ENCODE assay signal across 1 cellular context in the genomic region with DNA sequence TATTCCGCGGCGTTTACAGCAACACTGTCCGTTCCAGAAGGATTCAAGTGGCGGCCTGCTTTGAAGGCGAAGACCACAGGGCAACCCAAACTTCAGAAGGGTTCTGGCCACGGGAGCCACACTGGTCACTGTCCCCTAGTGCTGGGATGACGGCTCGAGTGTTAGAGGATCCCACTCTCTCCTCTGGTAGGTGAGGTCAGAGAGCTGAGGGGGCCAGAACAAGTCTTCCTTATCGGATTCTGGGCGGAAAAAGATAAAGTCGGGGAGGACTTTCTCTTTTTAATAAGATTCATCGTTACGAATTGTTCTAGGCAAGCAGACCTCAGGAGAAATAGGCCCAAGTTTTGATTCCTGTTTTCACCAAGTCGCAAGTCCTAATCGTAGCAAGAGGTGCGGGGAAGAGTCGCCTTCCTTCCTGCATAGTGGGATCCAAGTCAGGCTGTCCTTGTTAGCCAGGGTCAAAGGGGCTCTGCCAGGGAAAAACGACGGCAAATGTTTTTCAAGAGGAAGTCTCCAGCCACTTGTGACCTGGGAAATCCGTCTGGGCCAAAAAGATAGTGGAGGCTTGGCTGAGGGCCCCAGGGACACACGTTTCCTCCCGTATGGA.
TF ChIP-seq lines count a peak whose summit lies in the region.

No MANE protein-coding gene starts in this region.

TF ChIP-seq in K562, 482 proteins besides CTCF, POLR2A, EP300 and RAD21 (continued from another document and continues in another):
- TF ChIP-seq EZH2 (IDR thresholded peaks at IDR 0.05; ENCODE audit: borderline replicate concordance, low read depth, low read length) (no peak), ZNF561 (CRISPR knock-in tag; conservative IDR thresholded peaks at IDR 0.05) (no peak), RBM34 (IDR thresholded peaks at IDR 0.05; ENCODE audit: borderline replicate concordance, insufficient read depth, low read length) (no peak), HNRNPL (IDR thresholded peaks at IDR 0.05; ENCODE audit: low read depth, low read length) (no peak), RBM17 (IDR thresholded peaks at IDR 0.05; ENCODE audit: borderline replicate concordance, low read depth, low read length) (no peak), NEUROD1 (IDR thresholded peaks at IDR 0.05; ENCODE audit: borderline replicate concordance, low read depth, low read length, partially characterized antibody) (no peak), EP400 (IDR thresholded peaks at IDR 0.05) (no peak), KLF1 (tag; IDR thresholded peaks at IDR 0.05) (no peak), RBM39 (optimal IDR thresholded peaks at IDR 0.05; ENCODE audit: low read depth, low read length) (peak; percentile 61), ZZZ3 (IDR thresholded peaks at IDR 0.05) (no peak), CAMTA2 (CRISPR knock-in tag; conservative IDR thresholded peaks at IDR 0.05) (no peak), MEF2A (IDR thresholded peaks at IDR 0.05; ENCODE audit: control insufficient read depth, low read depth, low read length) (no peak), BRF1 (IDR thresholded peaks at IDR 0.05; ENCODE audit: borderline replicate concordance, extremely low read depth, insufficient read length) (no peak), POU5F1 (IDR thresholded peaks at IDR 0.05; ENCODE audit: borderline replicate concordance, low read depth, low read length, partially characterized antibody) (no peak), FOXA1 (IDR thresholded peaks at IDR 0.05; ENCODE audit: borderline replicate concordance) (no peak), CBX5 (IDR thresholded peaks at IDR 0.05; ENCODE audit: borderline replicate concordance, low read depth) (no peak; the same call in 1 of the 2 replicates), EWSR1 (IDR thresholded peaks at IDR 0.05; ENCODE audit: borderline replicate concordance, low read depth, partially characterized antibody) (no peak), DNMT1 (IDR thresholded peaks at IDR 0.05) (peak; percentile 3; the same call in 1 of the 2 replicates), ILK (tag; IDR thresholded peaks at IDR 0.05; ENCODE audit: borderline replicate concordance, low read depth) (0 out of 2 replicates have a peak, but pooled peaks have one; percentile 47), ZNF217 (CRISPR knock-in tag; IDR thresholded peaks at IDR 0.05) (no peak), TEAD2 (tag; IDR thresholded peaks at IDR 0.05) (no peak), MTA1 (IDR thresholded peaks at IDR 0.05; ENCODE audit: borderline replicate concordance) (peak; percentile 79; the same call in 1 of the 2 replicates), TOE1 (IDR thresholded peaks at IDR 0.05; ENCODE audit: borderline replicate concordance) (no peak), TOE1 (CRISPR knock-in tag; IDR thresholded peaks at IDR 0.05; ENCODE audit: borderline replicate concordance, low read depth) (no peak), RUNX1 (IDR thresholded peaks at IDR 0.05; ENCODE audit: low read depth) (no peak), FOXM1 (IDR thresholded peaks at IDR 0.05; ENCODE audit: low read depth) (peak; percentile 67), FOXM1 (CRISPR knock-in tag; IDR thresholded peaks at IDR 0.05; ENCODE audit: low read depth) (no peak), HOXB6 (CRISPR knock-in tag; IDR thresholded peaks at IDR 0.05; ENCODE audit: borderline replicate concordance) (no peak), ZNF3 (CRISPR knock-in tag; IDR thresholded peaks at IDR 0.05) (no peak)
- TF ChIP-seq, protein P1, sequence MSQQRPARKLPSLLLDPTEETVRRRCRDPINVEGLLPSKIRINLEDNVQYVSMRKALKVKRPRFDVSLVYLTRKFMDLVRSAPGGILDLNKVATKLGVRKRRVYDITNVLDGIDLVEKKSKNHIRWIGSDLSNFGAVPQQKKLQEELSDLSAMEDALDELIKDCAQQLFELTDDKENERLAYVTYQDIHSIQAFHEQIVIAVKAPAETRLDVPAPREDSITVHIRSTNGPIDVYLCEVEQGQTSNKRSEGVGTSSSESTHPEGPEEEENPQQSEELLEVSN (IDR thresholded peaks at IDR 0.05; ENCODE audit: borderline replicate concordance in 1 of 2, extremely low read depth in 1 of 2, insufficient read depth in 1 of 2, insufficient read length in 1 of 2, low read depth in 1 of 2, low read length in 1 of 2, poor library complexity in 1 of 2, severe bottlenecking in 1 of 2) = no peak
- TF ChIP-seq, protein P2, sequence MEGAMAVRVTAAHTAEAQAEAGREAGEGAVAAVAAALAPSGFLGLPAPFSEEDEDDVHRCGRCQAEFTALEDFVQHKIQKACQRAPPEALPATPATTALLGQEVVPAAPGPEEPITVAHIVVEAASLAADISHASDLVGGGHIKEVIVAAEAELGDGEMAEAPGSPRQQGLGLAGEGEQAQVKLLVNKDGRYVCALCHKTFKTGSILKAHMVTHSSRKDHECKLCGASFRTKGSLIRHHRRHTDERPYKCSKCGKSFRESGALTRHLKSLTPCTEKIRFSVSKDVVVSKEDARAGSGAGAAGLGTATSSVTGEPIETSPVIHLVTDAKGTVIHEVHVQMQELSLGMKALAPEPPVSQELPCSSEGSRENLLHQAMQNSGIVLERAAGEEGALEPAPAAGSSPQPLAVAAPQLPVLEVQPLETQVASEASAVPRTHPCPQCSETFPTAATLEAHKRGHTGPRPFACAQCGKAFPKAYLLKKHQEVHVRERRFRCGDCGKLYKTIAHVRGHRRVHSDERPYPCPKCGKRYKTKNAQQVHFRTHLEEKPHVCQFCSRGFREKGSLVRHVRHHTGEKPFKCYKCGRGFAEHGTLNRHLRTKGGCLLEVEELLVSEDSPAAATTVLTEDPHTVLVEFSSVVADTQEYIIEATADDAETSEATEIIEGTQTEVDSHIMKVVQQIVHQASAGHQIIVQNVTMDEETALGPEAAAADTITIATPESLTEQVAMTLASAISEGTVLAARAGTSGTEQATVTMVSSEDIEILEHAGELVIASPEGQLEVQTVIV (CRISPR knock-in tag; IDR thresholded peaks at IDR 0.05; ENCODE audit: borderline replicate concordance) = no peak
- TF ChIP-seq, protein P3, sequence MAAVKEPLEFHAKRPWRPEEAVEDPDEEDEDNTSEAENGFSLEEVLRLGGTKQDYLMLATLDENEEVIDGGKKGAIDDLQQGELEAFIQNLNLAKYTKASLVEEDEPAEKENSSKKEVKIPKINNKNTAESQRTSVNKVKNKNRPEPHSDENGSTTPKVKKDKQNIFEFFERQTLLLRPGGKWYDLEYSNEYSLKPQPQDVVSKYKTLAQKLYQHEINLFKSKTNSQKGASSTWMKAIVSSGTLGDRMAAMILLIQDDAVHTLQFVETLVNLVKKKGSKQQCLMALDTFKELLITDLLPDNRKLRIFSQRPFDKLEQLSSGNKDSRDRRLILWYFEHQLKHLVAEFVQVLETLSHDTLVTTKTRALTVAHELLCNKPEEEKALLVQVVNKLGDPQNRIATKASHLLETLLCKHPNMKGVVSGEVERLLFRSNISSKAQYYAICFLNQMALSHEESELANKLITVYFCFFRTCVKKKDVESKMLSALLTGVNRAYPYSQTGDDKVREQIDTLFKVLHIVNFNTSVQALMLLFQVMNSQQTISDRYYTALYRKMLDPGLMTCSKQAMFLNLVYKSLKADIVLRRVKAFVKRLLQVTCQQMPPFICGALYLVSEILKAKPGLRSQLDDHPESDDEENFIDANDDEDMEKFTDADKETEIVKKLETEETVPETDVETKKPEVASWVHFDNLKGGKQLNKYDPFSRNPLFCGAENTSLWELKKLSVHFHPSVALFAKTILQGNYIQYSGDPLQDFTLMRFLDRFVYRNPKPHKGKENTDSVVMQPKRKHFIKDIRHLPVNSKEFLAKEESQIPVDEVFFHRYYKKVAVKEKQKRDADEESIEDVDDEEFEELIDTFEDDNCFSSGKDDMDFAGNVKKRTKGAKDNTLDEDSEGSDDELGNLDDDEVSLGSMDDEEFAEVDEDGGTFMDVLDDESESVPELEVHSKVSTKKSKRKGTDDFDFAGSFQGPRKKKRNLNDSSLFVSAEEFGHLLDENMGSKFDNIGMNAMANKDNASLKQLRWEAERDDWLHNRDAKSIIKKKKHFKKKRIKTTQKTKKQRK (IDR thresholded peaks at IDR 0.05; ENCODE audit: borderline replicate concordance, low read depth, low read length) = no peak
- TF ChIP-seq, protein P4, sequence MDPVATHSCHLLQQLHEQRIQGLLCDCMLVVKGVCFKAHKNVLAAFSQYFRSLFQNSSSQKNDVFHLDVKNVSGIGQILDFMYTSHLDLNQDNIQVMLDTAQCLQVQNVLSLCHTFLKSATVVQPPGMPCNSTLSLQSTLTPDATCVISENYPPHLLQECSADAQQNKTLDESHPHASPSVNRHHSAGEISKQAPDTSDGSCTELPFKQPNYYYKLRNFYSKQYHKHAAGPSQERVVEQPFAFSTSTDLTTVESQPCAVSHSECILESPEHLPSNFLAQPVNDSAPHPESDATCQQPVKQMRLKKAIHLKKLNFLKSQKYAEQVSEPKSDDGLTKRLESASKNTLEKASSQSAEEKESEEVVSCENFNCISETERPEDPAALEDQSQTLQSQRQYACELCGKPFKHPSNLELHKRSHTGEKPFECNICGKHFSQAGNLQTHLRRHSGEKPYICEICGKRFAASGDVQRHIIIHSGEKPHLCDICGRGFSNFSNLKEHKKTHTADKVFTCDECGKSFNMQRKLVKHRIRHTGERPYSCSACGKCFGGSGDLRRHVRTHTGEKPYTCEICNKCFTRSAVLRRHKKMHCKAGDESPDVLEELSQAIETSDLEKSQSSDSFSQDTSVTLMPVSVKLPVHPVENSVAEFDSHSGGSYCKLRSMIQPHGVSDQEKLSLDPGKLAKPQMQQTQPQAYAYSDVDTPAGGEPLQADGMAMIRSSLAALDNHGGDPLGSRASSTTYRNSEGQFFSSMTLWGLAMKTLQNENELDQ (CRISPR knock-in tag; IDR thresholded peaks at IDR 0.05; ENCODE audit: borderline replicate concordance) = peak; percentile 45; the same call in 1 of the 2 replicates
- TF ChIP-seq, protein P5, sequence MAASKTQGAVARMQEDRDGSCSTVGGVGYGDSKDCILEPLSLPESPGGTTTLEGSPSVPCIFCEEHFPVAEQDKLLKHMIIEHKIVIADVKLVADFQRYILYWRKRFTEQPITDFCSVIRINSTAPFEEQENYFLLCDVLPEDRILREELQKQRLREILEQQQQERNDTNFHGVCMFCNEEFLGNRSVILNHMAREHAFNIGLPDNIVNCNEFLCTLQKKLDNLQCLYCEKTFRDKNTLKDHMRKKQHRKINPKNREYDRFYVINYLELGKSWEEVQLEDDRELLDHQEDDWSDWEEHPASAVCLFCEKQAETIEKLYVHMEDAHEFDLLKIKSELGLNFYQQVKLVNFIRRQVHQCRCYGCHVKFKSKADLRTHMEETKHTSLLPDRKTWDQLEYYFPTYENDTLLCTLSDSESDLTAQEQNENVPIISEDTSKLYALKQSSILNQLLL (CRISPR knock-in tag; IDR thresholded peaks at IDR 0.05; ENCODE audit: borderline replicate concordance) = no peak
- TF ChIP-seq, protein P6, sequence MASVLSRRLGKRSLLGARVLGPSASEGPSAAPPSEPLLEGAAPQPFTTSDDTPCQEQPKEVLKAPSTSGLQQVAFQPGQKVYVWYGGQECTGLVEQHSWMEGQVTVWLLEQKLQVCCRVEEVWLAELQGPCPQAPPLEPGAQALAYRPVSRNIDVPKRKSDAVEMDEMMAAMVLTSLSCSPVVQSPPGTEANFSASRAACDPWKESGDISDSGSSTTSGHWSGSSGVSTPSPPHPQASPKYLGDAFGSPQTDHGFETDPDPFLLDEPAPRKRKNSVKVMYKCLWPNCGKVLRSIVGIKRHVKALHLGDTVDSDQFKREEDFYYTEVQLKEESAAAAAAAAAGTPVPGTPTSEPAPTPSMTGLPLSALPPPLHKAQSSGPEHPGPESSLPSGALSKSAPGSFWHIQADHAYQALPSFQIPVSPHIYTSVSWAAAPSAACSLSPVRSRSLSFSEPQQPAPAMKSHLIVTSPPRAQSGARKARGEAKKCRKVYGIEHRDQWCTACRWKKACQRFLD (CRISPR knock-in tag; IDR thresholded peaks at IDR 0.05) = no peak
- TF ChIP-seq, protein P7, sequence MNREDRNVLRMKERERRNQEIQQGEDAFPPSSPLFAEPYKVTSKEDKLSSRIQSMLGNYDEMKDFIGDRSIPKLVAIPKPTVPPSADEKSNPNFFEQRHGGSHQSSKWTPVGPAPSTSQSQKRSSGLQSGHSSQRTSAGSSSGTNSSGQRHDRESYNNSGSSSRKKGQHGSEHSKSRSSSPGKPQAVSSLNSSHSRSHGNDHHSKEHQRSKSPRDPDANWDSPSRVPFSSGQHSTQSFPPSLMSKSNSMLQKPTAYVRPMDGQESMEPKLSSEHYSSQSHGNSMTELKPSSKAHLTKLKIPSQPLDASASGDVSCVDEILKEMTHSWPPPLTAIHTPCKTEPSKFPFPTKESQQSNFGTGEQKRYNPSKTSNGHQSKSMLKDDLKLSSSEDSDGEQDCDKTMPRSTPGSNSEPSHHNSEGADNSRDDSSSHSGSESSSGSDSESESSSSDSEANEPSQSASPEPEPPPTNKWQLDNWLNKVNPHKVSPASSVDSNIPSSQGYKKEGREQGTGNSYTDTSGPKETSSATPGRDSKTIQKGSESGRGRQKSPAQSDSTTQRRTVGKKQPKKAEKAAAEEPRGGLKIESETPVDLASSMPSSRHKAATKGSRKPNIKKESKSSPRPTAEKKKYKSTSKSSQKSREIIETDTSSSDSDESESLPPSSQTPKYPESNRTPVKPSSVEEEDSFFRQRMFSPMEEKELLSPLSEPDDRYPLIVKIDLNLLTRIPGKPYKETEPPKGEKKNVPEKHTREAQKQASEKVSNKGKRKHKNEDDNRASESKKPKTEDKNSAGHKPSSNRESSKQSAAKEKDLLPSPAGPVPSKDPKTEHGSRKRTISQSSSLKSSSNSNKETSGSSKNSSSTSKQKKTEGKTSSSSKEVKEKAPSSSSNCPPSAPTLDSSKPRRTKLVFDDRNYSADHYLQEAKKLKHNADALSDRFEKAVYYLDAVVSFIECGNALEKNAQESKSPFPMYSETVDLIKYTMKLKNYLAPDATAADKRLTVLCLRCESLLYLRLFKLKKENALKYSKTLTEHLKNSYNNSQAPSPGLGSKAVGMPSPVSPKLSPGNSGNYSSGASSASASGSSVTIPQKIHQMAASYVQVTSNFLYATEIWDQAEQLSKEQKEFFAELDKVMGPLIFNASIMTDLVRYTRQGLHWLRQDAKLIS (CRISPR knock-in tag; IDR thresholded peaks at IDR 0.05) = peak; percentile 32; the same call in 1 of the 2 replicates
- TF ChIP-seq, protein P8, sequence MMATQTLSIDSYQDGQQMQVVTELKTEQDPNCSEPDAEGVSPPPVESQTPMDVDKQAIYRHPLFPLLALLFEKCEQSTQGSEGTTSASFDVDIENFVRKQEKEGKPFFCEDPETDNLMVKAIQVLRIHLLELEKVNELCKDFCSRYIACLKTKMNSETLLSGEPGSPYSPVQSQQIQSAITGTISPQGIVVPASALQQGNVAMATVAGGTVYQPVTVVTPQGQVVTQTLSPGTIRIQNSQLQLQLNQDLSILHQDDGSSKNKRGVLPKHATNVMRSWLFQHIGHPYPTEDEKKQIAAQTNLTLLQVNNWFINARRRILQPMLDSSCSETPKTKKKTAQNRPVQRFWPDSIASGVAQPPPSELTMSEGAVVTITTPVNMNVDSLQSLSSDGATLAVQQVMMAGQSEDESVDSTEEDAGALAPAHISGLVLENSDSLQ (IDR thresholded peaks at IDR 0.05) = no peak; the same call in 1 of the 2 replicates
- TF ChIP-seq, protein P9, sequence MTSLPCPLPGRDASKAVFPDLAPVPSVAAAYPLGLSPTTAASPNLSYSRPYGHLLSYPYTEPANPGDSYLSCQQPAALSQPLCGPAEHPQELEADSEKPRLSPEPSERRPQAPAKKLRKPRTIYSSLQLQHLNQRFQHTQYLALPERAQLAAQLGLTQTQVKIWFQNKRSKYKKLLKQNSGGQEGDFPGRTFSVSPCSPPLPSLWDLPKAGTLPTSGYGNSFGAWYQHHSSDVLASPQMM (CRISPR knock-in tag; IDR thresholded peaks at IDR 0.05) = no peak
